16 cellular contexts compared by ENCODE assay signal in the genomic region with DNA sequence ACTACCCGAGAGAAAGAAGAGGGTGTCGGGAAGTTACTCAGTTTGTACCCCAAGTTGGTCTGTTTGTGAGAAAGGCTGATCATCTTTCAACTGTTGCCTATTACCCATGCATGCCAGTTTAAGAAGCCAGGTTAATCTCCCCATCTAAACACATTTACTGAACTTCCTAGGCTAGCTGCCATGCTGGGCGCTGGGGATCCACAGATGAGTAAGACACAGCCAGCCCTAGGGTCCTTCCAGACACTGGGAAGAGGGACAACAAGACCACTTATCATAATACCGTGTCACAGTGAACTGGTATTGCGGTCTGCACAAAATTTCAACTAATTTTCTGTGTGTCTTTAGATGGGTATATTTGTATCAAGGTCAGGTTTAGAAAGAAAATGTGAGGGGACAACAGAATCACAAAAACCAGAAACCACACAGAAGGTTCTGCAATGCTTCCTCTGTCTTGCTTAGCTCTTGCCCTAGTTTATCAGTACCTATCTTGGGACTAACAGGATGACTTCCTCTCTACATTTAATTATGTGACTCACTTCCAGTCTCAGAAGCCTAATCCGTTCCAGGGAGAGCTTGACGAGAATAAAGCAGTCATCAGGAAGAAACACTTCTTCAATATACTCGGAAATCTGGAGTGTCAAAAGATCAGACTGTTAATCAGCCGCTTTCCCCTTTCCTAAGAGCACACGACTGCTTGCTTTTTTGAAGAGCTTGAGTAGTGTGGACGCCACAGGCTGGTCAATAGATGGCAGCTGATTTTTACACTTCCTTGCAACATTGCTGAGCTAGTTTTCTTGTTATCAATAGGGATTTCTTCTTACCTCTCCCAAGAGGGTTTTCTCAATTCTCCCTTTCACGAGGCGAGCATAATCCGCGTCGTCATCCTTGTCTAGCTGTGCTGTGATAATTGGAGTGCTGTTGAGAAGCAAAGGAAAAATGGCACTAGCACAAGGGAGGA. TPM values are rescaled to one million over a fixed set of nuclear protein-coding genes. Genes with fewer than 3 reads are reported as not detected.
DNase-seq lines count a peak whose midpoint lies in the region; FAIRE-seq and TF ChIP-seq lines count a peak whose summit lies in the region.
"Had no signal": no experiment of that assay in that cellular context is flagged by ENCODE, and none has a peak within 500 bp of the region (broad histone marks: within the 10 kb centered on the region; RNA-seq: fewer than 3 reads in every experiment).

No MANE protein-coding gene starts in this region.

- intact Hi-C loops in kidney (cut with DNase I): no loop called here

- H3K36me3 ChIP-seq in SK-N-SH (replicated peaks in 1 of 2; ENCODE audit: control insufficient read depth in 1 of 2, insufficient read depth in 2 of 2, low read length in 1 of 2) (peaks cover 72 to 81% of the 10 kb centered on the region in 2 experiments), kidney (ENCODE audit: control insufficient read depth in 1 of 2, insufficient read depth in 2 of 2, low read length in 2 of 2) (peaks cover 49 to 60% of the 10 kb centered on the region in 2 donors)
- peaks cover 68% of the 10 kb centered on the region for H3K36me3 ChIP-seq in CD8-positive, alpha-beta memory T cell (ENCODE audit: insufficient read depth, low read length)

- no peaks in the 10 kb centered on the region for H4K20me1 ChIP-seq in SK-N-SH (ENCODE audit: insufficient read depth)

- peak overlapping the region; percentile 86 to 89 for H3K27ac ChIP-seq in SK-N-SH (ENCODE audit: low read depth in 2 of 2, low read length in 1 of 2)
- peak overlapping the region in 1 of 2 donors; percentile 17 for H3K27ac ChIP-seq in kidney (ENCODE audit: low read depth in 2 of 2, low read length in 2 of 2)
- no peak overlapping the region for H3K27ac ChIP-seq in CD8-positive, alpha-beta memory T cell (ENCODE audit: low read depth, low read length)

- H2AFZ ChIP-seq in SK-N-SH (ENCODE audit: low read depth): no peak overlapping the region

- WGBS in SK-N-SH (ENCODE audit: low lambda C conversion rate): 52% methylated on average over 16 of the region's 16 CpGs

- no peaks in the 10 kb centered on the region for H3K4me1 Mint-ChIP-seq in activated naive CD4-positive, alpha-beta T cell treated with anti-CD3 and anti-CD28 coated beads, Interleukin-2, amount 10 ng/mL, durations not matched to agents 7 days and 5 days
- H3K4me1 Mint-ChIP-seq in CD8-positive, alpha-beta memory T cell: no peaks in the 10 kb centered on the region
- H3K4me1 Mint-ChIP-seq: activated CD4-positive, alpha-beta T cell treated with anti-CD3 and anti-CD28 coated beads for 36 hours; endodermal cell had no signal

- H3K9ac ChIP-seq in SK-N-SH (peak overlapping the region; percentile 16; the same call in 1 of the 2 replicates), kidney (ENCODE audit: low read length in 2 of 2) (no peak overlapping the region)

- no peak for TF ChIP-seq CTCF in SK-N-SH (IDR thresholded peaks at IDR 0.05)
- no peak for TF ChIP-seq CTCF in fibroblast of the aortic adventitia (IDR thresholded peaks at IDR 0.05; ENCODE audit: insufficient read depth, low read length)
- TF ChIP-seq CTCF in kidney (IDR thresholded peaks at IDR 0.05; ENCODE audit: borderline replicate concordance, extremely low read depth, insufficient read depth): no peak

- POLR2A ChIA-PET in SK-N-SH (lab: Yijun Ruan, JAX): interaction anchor here (0.8 kb wide), 1 partner anchor 15 kb away, joined by 3 read pairs; no protein-coding TSS in a partner anchor
- POLR2A ChIA-PET in CD8-positive, alpha-beta memory T cell (lab: Charles Lee): no interaction called here

- H3K27me3 Mint-ChIP-seq in activated naive CD4-positive, alpha-beta T cell treated with anti-CD3 and anti-CD28 coated beads, Interleukin-2, amount 10 ng/mL, durations not matched to agents 7 days and 5 days: no peaks in the 10 kb centered on the region
- H3K27me3 Mint-ChIP-seq in CD8-positive, alpha-beta memory T cell: no peaks in the 10 kb centered on the region
- H3K27me3 Mint-ChIP-seq: activated CD4-positive, alpha-beta T cell treated with anti-CD3 and anti-CD28 coated beads for 36 hours; progenitor cell of endocrine pancreas had no signal

- H3K9me3 Mint-ChIP-seq in activated naive CD4-positive, alpha-beta T cell treated with anti-CD3 and anti-CD28 coated beads, Interleukin-2, amount 10 ng/mL, durations not matched to agents 7 days and 5 days: no peaks in the 10 kb centered on the region
- no peaks in the 10 kb centered on the region for H3K9me3 Mint-ChIP-seq in CD8-positive, alpha-beta memory T cell
- H3K9me3 Mint-ChIP-seq: endodermal cell had no signal

- CTCF ChIA-PET in activated naive CD4-positive, alpha-beta T cell treated with anti-CD3 and anti-CD28 coated beads, Interleukin-2, amount 10 ng/mL, durations not matched to agents 7 days and 5 days (lab: Charles Lee): no interaction called here
- CTCF ChIA-PET in SK-N-SH (lab: Yijun Ruan, JAX): interaction anchor here (0.6 to 2.2 kb wide), 11 partner anchors 9 to 817 kb away, joined by 3 to 16 read pairs (median 3); a partner anchor contains a TSS
- CTCF ChIA-PET in CD8-positive, alpha-beta memory T cell (lab: Charles Lee): no interaction called here

- H3K4me3 ChIP-seq in SK-N-SH (ENCODE audit: low read depth in 2 of 2, low read length in 1 of 2) (no peak overlapping the region), fibroblast of the aortic adventitia (ENCODE audit: low read depth, low read length) (no peak overlapping the region), kidney (ENCODE audit: low read length in 2 of 2) (no peak overlapping the region)
- H3K4me3 ChIP-seq in CD8-positive, alpha-beta memory T cell (ENCODE audit: low read length): no peak overlapping the region
- H3K4me3 ChIP-seq: Peyer's patch had no signal

- H3K9me2 ChIP-seq in SK-N-SH: no peaks in the 10 kb centered on the region

- TF ChIP-seq EP300 in SK-N-SH (IDR thresholded peaks at IDR 0.05; ENCODE audit: borderline replicate concordance in 1 of 2, low read depth in 1 of 2, low read length in 1 of 2): peak in 1 of 2 experiments; percentile 37; a peak in 1 of 4 replicates

- H3K4me2 ChIP-seq in SK-N-SH: peak overlapping the region; percentile 45; the same call in 1 of the 2 replicates

- DNase-seq in activated naive CD4-positive, alpha-beta T cell treated with anti-CD3 and anti-CD28 coated beads, Interleukin-2, amount 10 ng/mL, durations not matched to agents 7 days and 5 days: no peak
- DNase-seq in activated naive CD4-positive, alpha-beta T cell treated with anti-CD3 and anti-CD28 coated beads, Interleukin-2, amount 50 U/mL, for 16 hours: no peak
- DNase-seq in SK-N-SH: peak; percentile 52
- DNase-seq in fibroblast of the aortic adventitia (ENCODE audit: low read depth): peak; percentile 68
- peak; percentile 48 for DNase-seq in stromal cell of bone marrow (ENCODE audit: low read depth)
- no peak for DNase-seq in activated CD4-positive, alpha-beta T cell treated with anti-CD3 and anti-CD28 coated beads, Interleukin-2, amount 50 U/mL, for 48 hours
- no peak for DNase-seq in kidney
- DNase-seq in CD8-positive, alpha-beta memory T cell: no peak
- DNase-seq: ACHN; activated CD4-positive, alpha-beta T cell treated with anti-CD3 and anti-CD28 coated beads for 36 hours; activated effector memory CD4-positive, alpha-beta T cell treated with anti-CD3 and anti-CD28 coated beads, Interleukin-2, amount 50 U/mL, for 16 hours; endodermal cell; left colon; NCI-H1694 had no signal

- TF ChIP-seq RAD21 in SK-N-SH (IDR thresholded peaks at IDR 0.05; ENCODE audit: low read length): peak; percentile 19

- no peaks in the 10 kb centered on the region; the same call in 1 of the 2 replicates for H3K79me2 ChIP-seq in SK-N-SH (ENCODE audit: insufficient read depth)

- FAIRE-seq in kidney (lab: Jason Lieb, UNC): no peak

- H3K36me3 Mint-ChIP-seq in activated naive CD4-positive, alpha-beta T cell treated with anti-CD3 and anti-CD28 coated beads, Interleukin-2, amount 10 ng/mL, durations not matched to agents 7 days and 5 days: peaks cover 61% of the 10 kb centered on the region
- H3K36me3 Mint-ChIP-seq in CD8-positive, alpha-beta memory T cell: peaks cover 6 to 96% (median 30%) of the 10 kb centered on the region in 3 donors

- H3K4me1 ChIP-seq in SK-N-SH (ENCODE audit: control insufficient read depth in 1 of 2, insufficient read depth in 2 of 2, low read depth in 1 of 2, low read length in 1 of 2) (peaks cover 19 to 28% of the 10 kb centered on the region in 2 experiments; a peak in 3 of 4 replicates), kidney (ENCODE audit: control insufficient read depth in 1 of 2, insufficient read depth in 1 of 2, low read depth in 1 of 2, low read length in 2 of 2) (no peaks in the 10 kb centered on the region)
- H3K4me1 ChIP-seq in CD8-positive, alpha-beta memory T cell (ENCODE audit: insufficient read depth, low read length): no peaks in the 10 kb centered on the region
- H3K4me1 ChIP-seq: Peyer's patch had no signal

- H3K27ac Mint-ChIP-seq in activated naive CD4-positive, alpha-beta T cell treated with anti-CD3 and anti-CD28 coated beads, Interleukin-2, amount 10 ng/mL, durations not matched to agents 7 days and 5 days: peak overlapping the region; percentile 19
- no peak overlapping the region for H3K27ac Mint-ChIP-seq in CD8-positive, alpha-beta memory T cell
- H3K27ac Mint-ChIP-seq: activated CD4-positive, alpha-beta T cell treated with anti-CD3 and anti-CD28 coated beads for 36 hours; endodermal cell; progenitor cell of endocrine pancreas had no signal

- no peaks in the 10 kb centered on the region for H3K27me3 ChIP-seq in SK-N-SH (ENCODE audit: insufficient read depth)
- no peaks in the 10 kb centered on the region for H3K27me3 ChIP-seq in CD8-positive, alpha-beta memory T cell (ENCODE audit: insufficient read depth, low read length, poor library complexity, severe bottlenecking)
- H3K27me3 ChIP-seq: Peyer's patch had no signal

- peaks cover 27% of the 10 kb centered on the region for H3F3A ChIP-seq in SK-N-SH (replicated peaks; ENCODE audit: insufficient read depth)

- H3K4me3 Mint-ChIP-seq in activated naive CD4-positive, alpha-beta T cell treated with anti-CD3 and anti-CD28 coated beads, Interleukin-2, amount 10 ng/mL, durations not matched to agents 7 days and 5 days: no peak overlapping the region
- H3K4me3 Mint-ChIP-seq in CD8-positive, alpha-beta memory T cell: no peak overlapping the region
- H3K4me3 Mint-ChIP-seq: activated CD4-positive, alpha-beta T cell treated with anti-CD3 and anti-CD28 coated beads for 36 hours; endodermal cell had no signal

- H3K9me3 ChIP-seq in SK-N-SH: no peaks in the 10 kb centered on the region
- no peaks in the 10 kb centered on the region for H3K9me3 ChIP-seq in kidney (ENCODE audit: control insufficient read depth in 1 of 2, low read length in 2 of 2)
- H3K9me3 ChIP-seq in CD8-positive, alpha-beta memory T cell (ENCODE audit: low read length): no peaks in the 10 kb centered on the region
- H3K9me3 ChIP-seq: Peyer's patch had no signal

RNA-seq across cellular contexts. Expression of a gene that starts 45.7 kb away (rescaled TPM):
- polyA plus RNA-seq in SK-N-SH (2012; rRNA removed) (10.8 and 14.1 TPM in 2 replicates), kidney (ENCODE audit: insufficient read depth, low read depth, low replicate concordance) (4.9 TPM)
- 7.7 and 9.0 TPM in 2 replicates for polyA plus RNA-seq in SK-N-SH (2012; cell fraction: cytosol; rRNA removed)
- 23.2 and 30.4 TPM in 2 replicates for polyA plus RNA-seq in SK-N-SH (2012; cell fraction: nucleus; rRNA removed)
- total RNA-seq in fibroblast of the aortic adventitia (ENCODE audit: low replicate concordance) (10.5 and 17.5 TPM in 2 replicates), kidney (13.3 TPM)
- total RNA-seq in CD8-positive, alpha-beta memory T cell: 10 to 100 TPM; 26.0 to 27.2 TPM
- polyA plus RNA-seq in CD8-positive, alpha-beta memory T cell: 10.2 TPM

RNA-seq across cellular contexts. Expression of a gene that starts 50.0 kb away (rescaled TPM):
- polyA plus RNA-seq in SK-N-SH (2012; rRNA removed) (3,806 and 4,595 TPM in 2 replicates), kidney (ENCODE audit: insufficient read depth, low read depth, low replicate concordance) (3,199 TPM)
- polyA plus RNA-seq in SK-N-SH (2012; cell fraction: cytosol; rRNA removed): 5,571 and 7,484 TPM in 2 replicates
- 872 and 1,029 TPM in 2 replicates for polyA plus RNA-seq in SK-N-SH (2012; cell fraction: nucleus; rRNA removed)
- total RNA-seq in fibroblast of the aortic adventitia (ENCODE audit: low replicate concordance) (3,008 and 3,613 TPM in 2 replicates), kidney (1,088 TPM)
- 1,000 to 10,000 TPM; 1,808 to 1,994 TPM for total RNA-seq in CD8-positive, alpha-beta memory T cell
- 996 TPM for polyA plus RNA-seq in CD8-positive, alpha-beta memory T cell

RNA-seq across cellular contexts. Expression of a gene that starts 57.1 kb away (rescaled TPM):
- polyA plus RNA-seq in SK-N-SH (2012; rRNA removed) (15.3 and 31.3 TPM in 2 replicates), kidney (ENCODE audit: insufficient read depth, low read depth, low replicate concordance) (5.4 TPM)
- 17.4 and 24.5 TPM in 2 replicates for polyA plus RNA-seq in SK-N-SH (2012; cell fraction: cytosol; rRNA removed)
- 61.3 and 63.0 TPM in 2 replicates for polyA plus RNA-seq in SK-N-SH (2012; cell fraction: nucleus; rRNA removed)
- total RNA-seq in fibroblast of the aortic adventitia (ENCODE audit: low replicate concordance) (32.4 and 42.7 TPM in 2 replicates), kidney (30.0 TPM)
- total RNA-seq in CD8-positive, alpha-beta memory T cell: 1 to 10 TPM; 1.7 to 2.1 TPM
- polyA plus RNA-seq in CD8-positive, alpha-beta memory T cell: 1.1 TPM

Comparison
In these comparisons a context has a peak if more than half of its experiments do, and no peak if none do; other contexts are left out.
1. DNase-seq: peak in SK-N-SH (single experiment), fibroblast of the aortic adventitia (single experiment) and stromal cell of bone marrow (single experiment); none in activated naive CD4-positive, alpha-beta T cell treated with anti-CD3 and anti-CD28 coated beads, Interleukin-2, amount 10 ng/mL, durations not matched to agents 7 days and 5 days (single experiment), activated naive CD4-positive, alpha-beta T cell treated with anti-CD3 and anti-CD28 coated beads, Interleukin-2, amount 50 U/mL, for 16 hours (single experiment), activated CD4-positive, alpha-beta T cell treated with anti-CD3 and anti-CD28 coated beads, Interleukin-2, amount 50 U/mL, for 48 hours (0 of 2), kidney (single experiment) and CD8-positive, alpha-beta memory T cell (0 of 5).